Comparison of ENCODE assay signal across 17 cellular contexts in genomic region chr3:71238267-71238985, GRCh38.
DNase-seq lines count a peak whose midpoint lies in the region; ATAC-seq lines count a peak whose summit lies in the region.
"Had no signal": no experiment of that assay in that cellular context is flagged by ENCODE, and none has a peak within 500 bp of the region (broad histone marks: within the 10 kb centered on the region; RNA-seq: fewer than 3 reads in every experiment).

No MANE protein-coding gene starts in this region.

- peak; percentile 31 to 45 for ATAC-seq in stimulated activated naive B cell treated with anti-CD40 and anti-IgM and Interleukin-4, amounts not matched to agents 10 μg/mL and 1 μg/mL and 100 μg/mL, for 72 hours (replicated peaks)

- H3K4me3 Mint-ChIP-seq in activated naive CD8-positive, alpha-beta T cell: peak overlapping the region; percentile 20
- no peak overlapping the region for H3K4me3 Mint-ChIP-seq in stimulated activated naive B cell treated with anti-CD40 and anti-IgM and Interleukin-4, amounts not matched to agents 10 μg/mL and 1 μg/mL and 100 μg/mL, for 72 hours
- no peak overlapping the region for H3K4me3 Mint-ChIP-seq in activated T-helper 1 cell treated with anti-CD3 and anti-CD28 coated beads, Interleukin-12 subunit alpha, Interleukin-12 subunit beta, Interleukin-2, Interleukin-4 antibody, amounts not matched to agents 30 ng/mL and 10 ng/mL and 1 ng/mL, durations not matched to agents 14 hours and 24 hours and 36 hours
- H3K4me3 Mint-ChIP-seq: activated CD4-positive, alpha-beta T cell treated with anti-CD3 and anti-CD28 coated beads, Interleukin-2, amount 10 ng/mL, durations not matched to agents 7 days and 5 days; activated naive CD4-positive, alpha-beta T cell treated with anti-CD3 and anti-CD28 coated beads for 36 hours had no signal

- H3K27me3 Mint-ChIP-seq in activated naive CD8-positive, alpha-beta T cell: no peaks in the 10 kb centered on the region
- no peaks in the 10 kb centered on the region for H3K27me3 Mint-ChIP-seq in stimulated activated naive B cell treated with anti-CD40 and anti-IgM and Interleukin-4, amounts not matched to agents 10 μg/mL and 1 μg/mL and 100 μg/mL, for 72 hours
- peaks cover 37% of the 10 kb centered on the region for H3K27me3 Mint-ChIP-seq in activated T-helper 1 cell treated with anti-CD3 and anti-CD28 coated beads, Interleukin-12 subunit alpha, Interleukin-12 subunit beta, Interleukin-2, Interleukin-4 antibody, amounts not matched to agents 30 ng/mL and 10 ng/mL and 1 ng/mL, durations not matched to agents 14 hours and 24 hours and 36 hours (ENCODE audit: insufficient read depth)
- H3K27me3 Mint-ChIP-seq: activated CD4-positive, alpha-beta T cell treated with anti-CD3 and anti-CD28 coated beads, Interleukin-2, amount 10 ng/mL, durations not matched to agents 7 days and 5 days had no signal

- DNase-seq in NCI-H2029 (lab: John Stamatoyannopoulos, UW): peak; percentile 6
- DNase-seq in NCI-H2029 treated with DMSO at 0.1 percent for 48 hours (lab: John Stamatoyannopoulos, UW): no peak
- peak; percentile 43 for DNase-seq in myocyte (ENCODE audit: low read depth)
- no peak for DNase-seq in stimulated activated naive B cell treated with anti-CD40 and anti-IgM and Interleukin-4, amounts not matched to agents 10 μg/mL and 1 μg/mL and 100 μg/mL, for 72 hours
- DNase-seq in NCI-H2081 (lab: John Stamatoyannopoulos, UW): no peak
- DNase-seq in germinal center (ENCODE audit: low spot score): no peak
- DNase-seq in activated T-helper 1 cell treated with anti-CD3 and anti-CD28 coated beads, Interleukin-12 subunit alpha, Interleukin-12 subunit beta, Interleukin-2, Interleukin-4 antibody, amounts not matched to agents 30 ng/mL and 10 ng/mL and 1 ng/mL, durations not matched to agents 14 hours and 24 hours and 36 hours (ENCODE audit: low spot score): no peak
- DNase-seq: 8988T; activated CD4-positive, alpha-beta T cell treated with anti-CD3 and anti-CD28 coated beads, Interleukin-2, amount 10 ng/mL, durations not matched to agents 7 days and 5 days; activated naive CD4-positive, alpha-beta T cell treated with anti-CD3 and anti-CD28 coated beads for 36 hours; colonic mucosa; HCEC 1CT; MV-4-11; NK-92 treated with Interleukin-12 subunit alpha and Interleukin-12 subunit beta, amount 100 ng/mL, for 24 hours; occipital lobe; right lobe of liver had no signal

- peaks cover 68% of the 10 kb centered on the region for H3K4me1 Mint-ChIP-seq in activated naive CD8-positive, alpha-beta T cell (ENCODE audit: low read depth)
- peaks cover 41 to 92% of the 10 kb centered on the region in 2 donors for H3K4me1 Mint-ChIP-seq in stimulated activated naive B cell treated with anti-CD40 and anti-IgM and Interleukin-4, amounts not matched to agents 10 μg/mL and 1 μg/mL and 100 μg/mL, for 72 hours
- H3K4me1 Mint-ChIP-seq in activated T-helper 1 cell treated with anti-CD3 and anti-CD28 coated beads, Interleukin-12 subunit alpha, Interleukin-12 subunit beta, Interleukin-2, Interleukin-4 antibody, amounts not matched to agents 30 ng/mL and 10 ng/mL and 1 ng/mL, durations not matched to agents 14 hours and 24 hours and 36 hours (ENCODE audit: low read depth): peaks cover 11% of the 10 kb centered on the region
- H3K4me1 Mint-ChIP-seq: activated CD4-positive, alpha-beta T cell treated with anti-CD3 and anti-CD28 coated beads, Interleukin-2, amount 10 ng/mL, durations not matched to agents 7 days and 5 days had no signal

- peaks cover 20% of the 10 kb centered on the region for H3K36me3 Mint-ChIP-seq in activated naive CD8-positive, alpha-beta T cell
- peaks cover 34 to 49% of the 10 kb centered on the region in 2 donors for H3K36me3 Mint-ChIP-seq in stimulated activated naive B cell treated with anti-CD40 and anti-IgM and Interleukin-4, amounts not matched to agents 10 μg/mL and 1 μg/mL and 100 μg/mL, for 72 hours
- H3K36me3 Mint-ChIP-seq in activated T-helper 1 cell treated with anti-CD3 and anti-CD28 coated beads, Interleukin-12 subunit alpha, Interleukin-12 subunit beta, Interleukin-2, Interleukin-4 antibody, amounts not matched to agents 30 ng/mL and 10 ng/mL and 1 ng/mL, durations not matched to agents 14 hours and 24 hours and 36 hours (ENCODE audit: low read depth): peaks cover 2% of the 10 kb centered on the region

- H3K27ac Mint-ChIP-seq in activated naive CD8-positive, alpha-beta T cell: peak overlapping the region; percentile 94
- peak overlapping the region; percentile 85 for H3K27ac Mint-ChIP-seq in stimulated activated naive B cell treated with anti-CD40 and anti-IgM and Interleukin-4, amounts not matched to agents 10 μg/mL and 1 μg/mL and 100 μg/mL, for 72 hours
- no peak overlapping the region for H3K27ac Mint-ChIP-seq in activated T-helper 1 cell treated with anti-CD3 and anti-CD28 coated beads, Interleukin-12 subunit alpha, Interleukin-12 subunit beta, Interleukin-2, Interleukin-4 antibody, amounts not matched to agents 30 ng/mL and 10 ng/mL and 1 ng/mL, durations not matched to agents 14 hours and 24 hours and 36 hours
- H3K27ac Mint-ChIP-seq: activated CD4-positive, alpha-beta T cell treated with anti-CD3 and anti-CD28 coated beads, Interleukin-2, amount 10 ng/mL, durations not matched to agents 7 days and 5 days; activated naive CD4-positive, alpha-beta T cell treated with anti-CD3 and anti-CD28 coated beads for 36 hours had no signal

- H3K9me3 Mint-ChIP-seq in activated naive CD8-positive, alpha-beta T cell (ENCODE audit: low read depth): no peaks in the 10 kb centered on the region
- H3K9me3 Mint-ChIP-seq in stimulated activated naive B cell treated with anti-CD40 and anti-IgM and Interleukin-4, amounts not matched to agents 10 μg/mL and 1 μg/mL and 100 μg/mL, for 72 hours: no peaks in the 10 kb centered on the region
- no peaks in the 10 kb centered on the region for H3K9me3 Mint-ChIP-seq in activated T-helper 1 cell treated with anti-CD3 and anti-CD28 coated beads, Interleukin-12 subunit alpha, Interleukin-12 subunit beta, Interleukin-2, Interleukin-4 antibody, amounts not matched to agents 30 ng/mL and 10 ng/mL and 1 ng/mL, durations not matched to agents 14 hours and 24 hours and 36 hours
- H3K9me3 Mint-ChIP-seq: activated naive CD4-positive, alpha-beta T cell treated with anti-CD3 and anti-CD28 coated beads for 36 hours had no signal

- intact Hi-C loops in activated T-helper 1 cell treated with anti-CD3 and anti-CD28 coated beads, Interleukin-12 subunit alpha, Interleukin-12 subunit beta, Interleukin-2, Interleukin-4 antibody, amounts not matched to agents 30 ng/mL and 10 ng/mL and 1 ng/mL, durations not matched to agents 14 hours and 24 hours and 36 hours (cut with micrococcal nuclease): no loop called here

Comparison
In these comparisons a context has a peak if more than half of its experiments do, and no peak if none do; other contexts are left out.
1. DNase-seq: peak in NCI-H2029 (single experiment) and myocyte (single experiment); none in NCI-H2029 treated with DMSO at 0.1 percent for 48 hours (single experiment), stimulated activated naive B cell treated with anti-CD40 and anti-IgM and Interleukin-4, amounts not matched to agents 10 μg/mL and 1 μg/mL and 100 μg/mL, for 72 hours (single experiment), NCI-H2081 (0 of 2), germinal center (single experiment) and activated T-helper 1 cell treated with anti-CD3 and anti-CD28 coated beads, Interleukin-12 subunit alpha, Interleukin-12 subunit beta, Interleukin-2, Interleukin-4 antibody, amounts not matched to agents 30 ng/mL and 10 ng/mL and 1 ng/mL, durations not matched to agents 14 hours and 24 hours and 36 hours (single experiment).